20 cellular contexts compared by ENCODE assay signal in genomic region chr9:89475891-89476440, GRCh38. TPM values are rescaled to one million over a fixed set of nuclear protein-coding genes. Genes with fewer than 3 reads are reported as not detected.
DNase-seq lines count a peak whose midpoint lies in the region; ATAC-seq and TF ChIP-seq lines count a peak whose summit lies in the region.
"Had no signal": no experiment of that assay in that cellular context is flagged by ENCODE, and none has a peak within 500 bp of the region (broad histone marks: within the 10 kb centered on the region; RNA-seq: fewer than 3 reads in every experiment).

No MANE protein-coding gene starts in this region.

- H3K27me3 Mint-ChIP-seq in T-helper 1 cell treated with Interleukin-12 subunit alpha and Interleukin-12 subunit beta and Interleukin-4 antibody, amounts not matched to agents 30 μg/mL and 1 μg/mL, for 36 hours (ENCODE audit: low read depth): no peaks in the 10 kb centered on the region
- no peaks in the 10 kb centered on the region for H3K27me3 Mint-ChIP-seq in activated T-helper 17 cell treated with anti-CD3 and anti-CD28 coated beads, Interleukin-2, amount 50 U/mL, for 72 hours
- no peaks in the 10 kb centered on the region for H3K27me3 Mint-ChIP-seq in naive thymus-derived CD8-positive, alpha-beta T cell
- no peaks in the 10 kb centered on the region for H3K27me3 Mint-ChIP-seq in endodermal cell (ENCODE audit: insufficient read depth)

- POLR2A ChIA-PET in naive thymus-derived CD8-positive, alpha-beta T cell (lab: Charles Lee): interaction anchor here (0.7 to 9.7 kb wide), 16 partner anchors 7 to 73 kb away, joined by 3 to 62 read pairs (median 6); no protein-coding TSS in a partner anchor

- H3K79me1 ChIP-seq in neuronal stem cell (ENCODE audit: low read depth, low read length): peaks cover 8% of the 10 kb centered on the region

- ATAC-seq in activated T-helper 17 cell treated with anti-CD3 and anti-CD28 coated beads, Interleukin-2, amount 50 U/mL, for 72 hours (replicated peaks): no peak
- no peak for ATAC-seq in naive thymus-derived CD8-positive, alpha-beta T cell

- H4K8ac ChIP-seq in neuronal stem cell (ENCODE audit: low read depth, low read length): no peak overlapping the region

- H3K36me3 Mint-ChIP-seq in T-helper 1 cell treated with Interleukin-12 subunit alpha and Interleukin-12 subunit beta and Interleukin-4 antibody, amounts not matched to agents 30 μg/mL and 1 μg/mL, for 36 hours (ENCODE audit: low read depth): peaks cover 64% of the 10 kb centered on the region
- H3K36me3 Mint-ChIP-seq in activated T-helper 17 cell treated with anti-CD3 and anti-CD28 coated beads, Interleukin-2, amount 50 U/mL, for 72 hours (ENCODE audit: low read depth): peaks cover 84% of the 10 kb centered on the region
- peaks cover 27 to 76% (median 55%) of the 10 kb centered on the region in 3 donors for H3K36me3 Mint-ChIP-seq in naive thymus-derived CD8-positive, alpha-beta T cell
- peaks cover 27% of the 10 kb centered on the region for H3K36me3 Mint-ChIP-seq in endodermal cell (ENCODE audit: low read depth)

- H2AFZ ChIP-seq in neuronal stem cell (ENCODE audit: low read length): no peak overlapping the region

- no peak for DNase-seq in T-helper 1 cell
- DNase-seq in naive thymus-derived CD8-positive, alpha-beta T cell: no peak
- DNase-seq in esophagus squamous epithelium (lab: John Stamatoyannopoulos, UW): no peak
- DNase-seq in neuronal stem cell (ENCODE audit: low spot score): no peak
- no peak for DNase-seq in endodermal cell
- DNase-seq: activated CD4-positive, alpha-beta T cell treated with anti-CD3 and anti-CD28 coated beads, Interleukin-2, amount 50 U/mL, for 48 hours; C1 segment of cervical spinal cord; GOT3; heart left ventricle; NCI-H2029; NCI-H526; OCI-M1; psoas muscle; stimulated activated CD4-positive, alpha-beta T cell treated with anti-CD3 and anti-CD28 coated beads, Interleukin-12 subunit alpha, Interleukin-12 subunit beta, amount 100 ng/mL, for 4 hours; upper lobe of left lung had no signal

- TF ChIP-seq POLR2A in esophagus squamous epithelium (IDR thresholded peaks at IDR 0.05): no peak

- no peak overlapping the region for H2BK5ac ChIP-seq in neuronal stem cell (ENCODE audit: low read length)

- peak overlapping the region; percentile 64 for H3K27ac ChIP-seq in KOPT-K1 (ENCODE audit: low read depth, low read length, poor library complexity, severe bottlenecking)
- peak overlapping the region in 2 of 4 donors; percentile 28 to 56 for H3K27ac ChIP-seq in esophagus squamous epithelium
- H3K27ac ChIP-seq in neuronal stem cell (replicated peaks; ENCODE audit: low read length): no peak overlapping the region
- no peak overlapping the region for H3K27ac ChIP-seq in endodermal cell (ENCODE audit: low read depth, low read length)
- H3K27ac ChIP-seq: 22Rv1, psoas muscle, SJSA1, upper lobe of left lung had no signal

- peak overlapping the region; percentile 11 for H3K4me3 Mint-ChIP-seq in T-helper 1 cell treated with Interleukin-12 subunit alpha and Interleukin-12 subunit beta and Interleukin-4 antibody, amounts not matched to agents 30 μg/mL and 1 μg/mL, for 36 hours
- H3K4me3 Mint-ChIP-seq in activated T-helper 17 cell treated with anti-CD3 and anti-CD28 coated beads, Interleukin-2, amount 50 U/mL, for 72 hours: peak overlapping the region; percentile 86
- H3K4me3 Mint-ChIP-seq in naive thymus-derived CD8-positive, alpha-beta T cell: peak overlapping the region; percentile 81 to 97 (median 92)
- H3K4me3 Mint-ChIP-seq in endodermal cell: no peak overlapping the region

- no peak overlapping the region for H3K4me2 ChIP-seq in neuronal stem cell (ENCODE audit: insufficient read depth, low read length, poor library complexity, severe bottlenecking)

- no peak overlapping the region for H2BK120ac ChIP-seq in neuronal stem cell (ENCODE audit: low read depth, low read length)

- H3K4me1 ChIP-seq in esophagus squamous epithelium (peaks cover 0 to 46% (median 13%) of the 10 kb centered on the region in 3 donors), neuronal stem cell (ENCODE audit: control insufficient read depth in 2 of 2, insufficient read depth in 1 of 2, low read depth in 1 of 2, low read length in 2 of 2) (peaks cover 0 to 11% of the 10 kb centered on the region in 2 donors), endodermal cell (ENCODE audit: control insufficient read depth, insufficient read depth, low read length) (no peaks in the 10 kb centered on the region)

- H3K36me3 ChIP-seq in KOPT-K1 (ENCODE audit: insufficient read depth, low read length) (peaks cover 76% of the 10 kb centered on the region), esophagus squamous epithelium (peaks cover 0 to 10% (median 0%) of the 10 kb centered on the region in 3 donors), neuronal stem cell (replicated peaks in 1 of 2; ENCODE audit: control insufficient read depth in 2 of 2, insufficient read depth in 2 of 2, low read length in 2 of 2) (no peaks in the 10 kb centered on the region), endodermal cell (ENCODE audit: control insufficient read depth, insufficient read depth, low read length) (no peaks in the 10 kb centered on the region)
- H3K36me3 ChIP-seq: SJSA1, upper lobe of left lung had no signal

- H3K23ac ChIP-seq in neuronal stem cell (ENCODE audit: low read depth, low read length, poor library complexity): no peak overlapping the region

- H3K9me3 ChIP-seq in KOPT-K1 (ENCODE audit: insufficient read depth, low read length, poor library complexity, severe bottlenecking) (no peaks in the 10 kb centered on the region), esophagus squamous epithelium (no peaks in the 10 kb centered on the region), neuronal stem cell (replicated peaks in 1 of 2; ENCODE audit: control insufficient read depth in 2 of 2, insufficient read depth in 1 of 2, low read depth in 1 of 2, low read length in 2 of 2) (no peaks in the 10 kb centered on the region), endodermal cell (ENCODE audit: control insufficient read depth, low read length) (no peaks in the 10 kb centered on the region)
- H3K9me3 ChIP-seq: heart left ventricle, psoas muscle, SJSA1, upper lobe of left lung had no signal

- TF ChIP-seq CTCF in esophagus squamous epithelium (IDR thresholded peaks at IDR 0.05) (no peak), endodermal cell (conservative IDR thresholded peaks at IDR 0.05) (no peak)

- no peak overlapping the region for H3K4me3 ChIP-seq in esophagus squamous epithelium
- no peak overlapping the region for H3K4me3 ChIP-seq in neuronal stem cell (ENCODE audit: low read length in 2 of 2)
- no peak overlapping the region for H3K4me3 ChIP-seq in endodermal cell (ENCODE audit: low read length)
- H3K4me3 ChIP-seq: psoas muscle, SJSA1, upper lobe of left lung had no signal

- H2BK15ac ChIP-seq in neuronal stem cell (ENCODE audit: low read length): no peak overlapping the region

- H3K27me3 ChIP-seq in esophagus squamous epithelium: no peaks in the 10 kb centered on the region
- H3K27me3 ChIP-seq in neuronal stem cell (ENCODE audit: control insufficient read depth in 3 of 3, insufficient read depth in 3 of 3, low read depth in 1 of 3, low read length in 3 of 3): no peaks in the 10 kb centered on the region
- no peaks in the 10 kb centered on the region for H3K27me3 ChIP-seq in endodermal cell (ENCODE audit: control insufficient read depth, insufficient read depth, low read length, poor library complexity, severe bottlenecking)
- H3K27me3 ChIP-seq: heart left ventricle, SJSA1, upper lobe of left lung had no signal

- H3K14ac ChIP-seq in neuronal stem cell (ENCODE audit: low read length): no peak overlapping the region

- no peak overlapping the region for H4K91ac ChIP-seq in neuronal stem cell (ENCODE audit: low read depth, low read length, poor library complexity)

- H3K9me3 Mint-ChIP-seq in T-helper 1 cell treated with Interleukin-12 subunit alpha and Interleukin-12 subunit beta and Interleukin-4 antibody, amounts not matched to agents 30 μg/mL and 1 μg/mL, for 36 hours: peaks cover 8% of the 10 kb centered on the region
- peaks cover 4% of the 10 kb centered on the region for H3K9me3 Mint-ChIP-seq in activated T-helper 17 cell treated with anti-CD3 and anti-CD28 coated beads, Interleukin-2, amount 50 U/mL, for 72 hours
- H3K9me3 Mint-ChIP-seq in naive thymus-derived CD8-positive, alpha-beta T cell: peaks cover 0 to 7% (median 0%) of the 10 kb centered on the region in 9 donors
- H3K9me3 Mint-ChIP-seq in endodermal cell: no peaks in the 10 kb centered on the region

- 80 to 89% methylated on average over 3 to 9 of the region's 9 CpGs for WGBS in esophagus squamous epithelium, 2 donors
- no CpG with 5 or more reads among the region's 9 CpGs for WGBS in neuronal stem cell (ENCODE audit: extremely low coverage in 2 of 2, insufficient read length in 2 of 2, insufficient replicate concordance in 1 of 2), 2 donors
- WGBS in endodermal cell (ENCODE audit: insufficient coverage in 1 of 2, insufficient read length in 1 of 2), 2 experiments: 91 to 93% methylated on average over 6 to 9 of the region's 9 CpGs

- H2AK5ac ChIP-seq in neuronal stem cell (ENCODE audit: low read depth, low read length): no peak overlapping the region

- H3K27ac Mint-ChIP-seq in T-helper 1 cell treated with Interleukin-12 subunit alpha and Interleukin-12 subunit beta and Interleukin-4 antibody, amounts not matched to agents 30 μg/mL and 1 μg/mL, for 36 hours: peak overlapping the region; percentile 95
- H3K27ac Mint-ChIP-seq in activated T-helper 17 cell treated with anti-CD3 and anti-CD28 coated beads, Interleukin-2, amount 50 U/mL, for 72 hours: peak overlapping the region; percentile 84
- peak overlapping the region; percentile 89 to 99 (median 96) for H3K27ac Mint-ChIP-seq in naive thymus-derived CD8-positive, alpha-beta T cell
- no peak overlapping the region for H3K27ac Mint-ChIP-seq in endodermal cell

- H3K9ac ChIP-seq in neuronal stem cell (ENCODE audit: low read depth, low read length, poor library complexity) (no peak overlapping the region), endodermal cell (ENCODE audit: extremely low read depth, low read length, poor library complexity, severe bottlenecking) (no peak overlapping the region)

- H3K4ac ChIP-seq in neuronal stem cell (ENCODE audit: low read length): no peak overlapping the region

- H3K4me1 Mint-ChIP-seq in T-helper 1 cell treated with Interleukin-12 subunit alpha and Interleukin-12 subunit beta and Interleukin-4 antibody, amounts not matched to agents 30 μg/mL and 1 μg/mL, for 36 hours (ENCODE audit: low read depth): peaks cover 75% of the 10 kb centered on the region
- H3K4me1 Mint-ChIP-seq in activated T-helper 17 cell treated with anti-CD3 and anti-CD28 coated beads, Interleukin-2, amount 50 U/mL, for 72 hours: peaks cover 67% of the 10 kb centered on the region
- H3K4me1 Mint-ChIP-seq in naive thymus-derived CD8-positive, alpha-beta T cell: peaks cover 53 to 96% (median 88%) of the 10 kb centered on the region in 4 donors
- H3K4me1 Mint-ChIP-seq in endodermal cell: no peaks in the 10 kb centered on the region

- H2BK12ac ChIP-seq in neuronal stem cell (ENCODE audit: low read length): no peak overlapping the region

- H3K18ac ChIP-seq in neuronal stem cell (ENCODE audit: low read length): no peak overlapping the region

- intact Hi-C loops in esophagus squamous epithelium (cut with DNase I): no loop called here

RNA-seq across cellular contexts. Expression of gene SEMA4D, which starts 21.9 kb away (rescaled TPM):
- 100 to 1,000 TPM; 167 to 263 TPM for total RNA-seq in activated T-helper 17 cell treated with anti-CD3 and anti-CD28 coated beads, Interleukin-2, amount 50 U/mL, for 72 hours
- 100 to 1,000 TPM; 565 to 573 TPM for total RNA-seq in naive thymus-derived CD8-positive, alpha-beta T cell
- polyA plus RNA-seq in naive thymus-derived CD8-positive, alpha-beta T cell: 100 to 1,000 TPM; 154 to 359 (median 176) TPM
- total RNA-seq in esophagus squamous epithelium (10 to 100 TPM; 12.8 to 52.0 (median 20.5) TPM), endodermal cell (10 to 100 TPM; 42.8 to 51.0 TPM)
- polyA plus RNA-seq in neuronal stem cell (2013, experiment 1 of 2): 23.2 TPM
- 24.3 TPM for polyA plus RNA-seq in neuronal stem cell (2013, experiment 2 of 2)
- 19.7 TPM for polyA plus RNA-seq in endodermal cell (2013, experiment 1 of 2)
- polyA plus RNA-seq in endodermal cell (2013, experiment 2 of 2): 18.5 TPM
